ENCODE assay signal across 11 cellular contexts in genomic region chr2:9258953-9259399, GRCh38. TPM values are rescaled to one million over a fixed set of nuclear protein-coding genes. Genes with fewer than 3 reads are reported as not detected.
DNase-seq lines count a peak whose midpoint lies in the region; ATAC-seq and TF ChIP-seq lines count a peak whose summit lies in the region.
"Had no signal": no experiment of that assay in that cellular context is flagged by ENCODE, and none has a peak within 500 bp of the region (broad histone marks: within the 10 kb centered on the region; RNA-seq: fewer than 3 reads in every experiment).

No MANE protein-coding gene starts in this region.

- DNase-seq in Peyer's patch (no peak), fibroblast of gingiva (ENCODE audit: low read depth) (peak; percentile 61), midbrain (lab: John Stamatoyannopoulos, UW) (peak; percentile 29), thoracic aorta (ENCODE audit: low spot score) (no peak), NCI-H345 (lab: John Stamatoyannopoulos, UW) (no peak), H7 (no peak), GM13976 (ENCODE audit: low spot score) (no peak), EL (no peak)
- DNase-seq: activated naive CD8-positive, alpha-beta T cell treated with anti-CD3 and anti-CD28 coated beads, Interleukin-2, amount 10 ng/mL, durations not matched to agents 7 days and 5 days; DMS153 had no signal

- no peaks in the 10 kb centered on the region for H3K27me3 ChIP-seq in Peyer's patch
- H3K27me3 ChIP-seq in thoracic aorta (replicated peaks; ENCODE audit: insufficient read depth), result no peaks in the 10 kb centered on the region
- H3K27me3 ChIP-seq in H7 (ENCODE audit: control insufficient read depth, insufficient read depth, low read length), result no peaks in the 10 kb centered on the region
- H3K27me3 ChIP-seq: SJSA1 had no signal

- ATAC-seq in thoracic aorta (ENCODE audit: insufficient number of reproducible peaks, low FRiP score, low read depth), result no peak

- in situ Hi-C loops in GM13976 (cut with MboI; ENCODE audit: low sequenced_read_pairs, unreplicated experiment), result no loop called here

- H3K9me3 ChIP-seq in Peyer's patch (no peaks in the 10 kb centered on the region), thoracic aorta (no peaks in the 10 kb centered on the region)

- H3K36me3 ChIP-seq in Peyer's patch, result no peaks in the 10 kb centered on the region
- H3K36me3 ChIP-seq in thoracic aorta, result no peaks in the 10 kb centered on the region
- H3K36me3 ChIP-seq in H7 (replicated peaks; ENCODE audit: control insufficient read depth, insufficient read depth, low read length), result no peaks in the 10 kb centered on the region
- H3K36me3 ChIP-seq: SJSA1 had no signal

- no peak for TF ChIP-seq POLR2A in Peyer's patch (IDR thresholded peaks at IDR 0.05)

- TF ChIP-seq CTCF in Peyer's patch (IDR thresholded peaks at IDR 0.05), result no peak
- TF ChIP-seq CTCF in thoracic aorta (IDR thresholded peaks at IDR 0.05), result no peak
- TF ChIP-seq CTCF in GM13976 (IDR thresholded peaks at IDR 0.05; ENCODE audit: borderline replicate concordance, control extremely low read depth, extremely low read depth, insufficient read depth, missing control alignments), result no peak

- H3K4me1 ChIP-seq in Peyer's patch (peaks cover 0 to 60% (median 0%) of the 10 kb centered on the region in 4 donors), thoracic aorta (ENCODE audit: control insufficient read depth in 1 of 2, low read depth in 2 of 2) (peaks cover 54 to 81% of the 10 kb centered on the region in 2 donors)

- H3K4me3 ChIP-seq in Peyer's patch (no peak overlapping the region), thoracic aorta (peak overlapping the region; percentile 27), H7 (ENCODE audit: insufficient read depth, low read depth, low read length) (no peak overlapping the region)
- H3K4me3 ChIP-seq: SJSA1 had no signal

- H3K27ac ChIP-seq in Peyer's patch (peak overlapping the region; percentile 11 to 46 (median 28)), thoracic aorta (peak overlapping the region; percentile 79 to 81)
- H3K27ac ChIP-seq: SJSA1 had no signal

RNA-seq across cellular contexts. Expression of gene ASAP2, which starts 52.4 kb away (rescaled TPM):
- 10 to 100 TPM; 30.6 to 59.4 (median 37.8) TPM for total RNA-seq in Peyer's patch
- 100 to 1,000 TPM in 1 of 2 donors, 10 to 100 TPM in 1; 58.1 to 102 TPM for total RNA-seq in thoracic aorta
- 5.2 TPM in 2 replicates for total RNA-seq in H7 (2014; rRNA removed; shearing (Covaris generic))
- total RNA-seq: activated naive CD8-positive, alpha-beta T cell treated with anti-CD3 and anti-CD28 coated beads, Interleukin-2, amount 10 ng/mL, durations not matched to agents 7 days and 5 days had no signal

Comparison
In these comparisons a context has a peak if more than half of its experiments do, and no peak if none do; other contexts are left out.
1. DNase-seq: peak in fibroblast of gingiva (single experiment) and midbrain (single experiment); none in Peyer's patch (0 of 3), thoracic aorta (single experiment), NCI-H345 (single experiment), H7 (single experiment), GM13976 (single experiment) and EL (single experiment).